ENCODE assay signal across 1 cellular context in the genomic region with DNA sequence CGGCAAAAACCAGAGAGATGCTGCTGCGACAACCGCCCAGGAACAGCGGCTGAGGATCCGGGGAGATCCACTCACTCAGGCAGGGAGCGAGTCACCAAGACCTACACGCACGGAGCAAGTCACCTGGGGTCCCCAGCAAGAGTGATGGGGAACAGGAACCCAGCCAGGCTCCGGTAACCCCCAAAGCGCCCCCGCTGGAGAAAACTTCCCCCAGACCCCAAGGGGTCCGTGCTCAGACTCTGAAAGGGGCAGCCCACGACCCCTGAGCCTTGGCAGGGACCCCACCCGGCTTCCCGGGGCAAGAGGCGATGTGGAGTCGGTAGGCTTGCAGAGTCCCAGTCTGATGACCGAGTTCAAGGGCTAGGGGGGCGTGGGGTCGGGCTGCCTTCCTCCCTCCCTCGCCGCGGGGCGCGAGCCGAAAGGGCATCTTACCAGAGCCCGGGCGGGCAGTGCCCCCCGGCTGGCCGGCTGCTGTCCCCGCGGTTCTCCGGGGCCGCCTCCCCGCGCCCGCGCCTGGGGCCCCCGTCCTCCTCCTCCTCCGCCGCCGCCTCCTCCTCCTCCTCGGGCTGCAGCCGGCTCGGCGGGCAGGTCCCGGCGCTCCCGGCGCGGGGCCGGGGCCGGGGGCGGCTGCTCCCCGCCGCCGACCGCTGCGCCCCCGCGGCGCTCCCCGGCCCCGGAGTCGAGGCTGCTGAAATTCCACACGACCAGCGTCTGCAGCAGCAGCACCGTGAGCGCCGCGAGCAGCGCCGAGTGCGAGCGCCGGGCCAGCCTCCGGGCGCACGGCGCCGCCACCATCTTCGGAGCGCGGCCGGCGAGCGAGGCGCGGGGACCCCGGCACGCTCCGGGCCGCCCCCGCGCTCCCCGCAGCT.
TF ChIP-seq lines count a peak whose summit lies in the region.

No MANE protein-coding gene starts in this region.

TF ChIP-seq in WTC11, 78 proteins besides CTCF, POLR2A, EP300 and RAD21 (continued from another document):
- TF ChIP-seq, protein P1, sequence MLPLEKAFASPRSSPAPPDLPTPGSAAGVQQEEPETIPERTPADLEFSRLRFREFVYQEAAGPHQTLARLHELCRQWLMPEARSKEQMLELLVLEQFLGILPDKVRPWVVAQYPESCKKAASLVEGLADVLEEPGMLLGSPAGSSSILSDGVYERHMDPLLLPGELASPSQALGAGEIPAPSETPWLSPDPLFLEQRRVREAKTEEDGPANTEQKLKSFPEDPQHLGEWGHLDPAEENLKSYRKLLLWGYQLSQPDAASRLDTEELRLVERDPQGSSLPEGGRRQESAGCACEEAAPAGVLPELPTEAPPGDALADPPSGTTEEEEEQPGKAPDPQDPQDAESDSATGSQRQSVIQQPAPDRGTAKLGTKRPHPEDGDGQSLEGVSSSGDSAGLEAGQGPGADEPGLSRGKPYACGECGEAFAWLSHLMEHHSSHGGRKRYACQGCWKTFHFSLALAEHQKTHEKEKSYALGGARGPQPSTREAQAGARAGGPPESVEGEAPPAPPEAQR (CRISPR knock-in tag; IDR thresholded peaks at IDR 0.05), result no peak
- TF ChIP-seq, protein P2, sequence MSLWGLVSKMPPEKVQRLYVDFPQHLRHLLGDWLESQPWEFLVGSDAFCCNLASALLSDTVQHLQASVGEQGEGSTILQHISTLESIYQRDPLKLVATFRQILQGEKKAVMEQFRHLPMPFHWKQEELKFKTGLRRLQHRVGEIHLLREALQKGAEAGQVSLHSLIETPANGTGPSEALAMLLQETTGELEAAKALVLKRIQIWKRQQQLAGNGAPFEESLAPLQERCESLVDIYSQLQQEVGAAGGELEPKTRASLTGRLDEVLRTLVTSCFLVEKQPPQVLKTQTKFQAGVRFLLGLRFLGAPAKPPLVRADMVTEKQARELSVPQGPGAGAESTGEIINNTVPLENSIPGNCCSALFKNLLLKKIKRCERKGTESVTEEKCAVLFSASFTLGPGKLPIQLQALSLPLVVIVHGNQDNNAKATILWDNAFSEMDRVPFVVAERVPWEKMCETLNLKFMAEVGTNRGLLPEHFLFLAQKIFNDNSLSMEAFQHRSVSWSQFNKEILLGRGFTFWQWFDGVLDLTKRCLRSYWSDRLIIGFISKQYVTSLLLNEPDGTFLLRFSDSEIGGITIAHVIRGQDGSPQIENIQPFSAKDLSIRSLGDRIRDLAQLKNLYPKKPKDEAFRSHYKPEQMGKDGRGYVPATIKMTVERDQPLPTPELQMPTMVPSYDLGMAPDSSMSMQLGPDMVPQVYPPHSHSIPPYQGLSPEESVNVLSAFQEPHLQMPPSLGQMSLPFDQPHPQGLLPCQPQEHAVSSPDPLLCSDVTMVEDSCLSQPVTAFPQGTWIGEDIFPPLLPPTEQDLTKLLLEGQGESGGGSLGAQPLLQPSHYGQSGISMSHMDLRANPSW (CRISPR knock-in tag; conservative IDR thresholded peaks at IDR 0.05; ENCODE audit: low read depth), result no peak
- TF ChIP-seq, protein P3, sequence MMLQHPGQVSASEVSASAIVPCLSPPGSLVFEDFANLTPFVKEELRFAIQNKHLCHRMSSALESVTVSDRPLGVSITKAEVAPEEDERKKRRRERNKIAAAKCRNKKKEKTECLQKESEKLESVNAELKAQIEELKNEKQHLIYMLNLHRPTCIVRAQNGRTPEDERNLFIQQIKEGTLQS (CRISPR knock-in tag; conservative IDR thresholded peaks at IDR 0.05), result no peak
- TF ChIP-seq NR2C2 (CRISPR knock-in tag; IDR thresholded peaks at IDR 0.05), result no peak
